1 cellular context compared by ENCODE assay signal in the genomic region with DNA sequence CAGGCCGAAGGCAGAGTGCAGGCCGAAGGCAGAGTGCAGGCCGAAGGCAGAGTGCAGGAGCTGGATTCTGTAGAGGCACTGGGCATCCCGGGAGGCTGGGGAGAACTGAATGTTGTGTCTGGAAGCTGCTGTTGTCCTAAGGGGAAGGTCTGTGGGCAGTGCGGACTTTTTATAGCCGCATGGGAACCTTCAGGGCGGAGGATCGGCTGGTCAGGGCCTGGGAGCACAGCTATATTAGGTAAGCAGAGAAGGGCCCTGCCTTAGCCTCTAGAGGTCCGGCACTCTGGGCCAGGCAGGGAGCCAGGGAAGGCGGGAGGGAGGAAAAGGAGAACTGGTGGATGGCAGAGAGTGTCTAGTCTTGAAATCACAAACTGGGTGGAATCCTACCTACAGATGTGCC.
TF ChIP-seq lines count a peak whose summit lies in the region.

No MANE protein-coding gene starts in this region.

TF ChIP-seq in H1, 55 proteins besides CTCF, POLR2A, EP300 and RAD21:
- TF ChIP-seq SP2 (IDR thresholded peaks at IDR 0.05; ENCODE audit: low read length) (no peak), RXRA (IDR thresholded peaks at IDR 0.05; ENCODE audit: insufficient read depth, low read depth, low read length) (no peak), EGR1 (IDR thresholded peaks at IDR 0.05; ENCODE audit: borderline replicate concordance, low read depth, low read length) (no peak), TCF12 (IDR thresholded peaks at IDR 0.05; ENCODE audit: low read depth, low read length) (no peak), YY1 (IDR thresholded peaks at IDR 0.05; ENCODE audit: low read depth, low read length) (no peak)
